Comparison of ENCODE assay signal across 1 cellular context in genomic region chr17:72338847-72339790, GRCh38.
TF ChIP-seq lines count a peak whose summit lies in the region.

No MANE protein-coding gene starts in this region.

TF ChIP-seq in HepG2, 621 proteins besides CTCF, POLR2A, EP300 and RAD21 (continued from another document and continues in another):
- TF ChIP-seq, protein P1, sequence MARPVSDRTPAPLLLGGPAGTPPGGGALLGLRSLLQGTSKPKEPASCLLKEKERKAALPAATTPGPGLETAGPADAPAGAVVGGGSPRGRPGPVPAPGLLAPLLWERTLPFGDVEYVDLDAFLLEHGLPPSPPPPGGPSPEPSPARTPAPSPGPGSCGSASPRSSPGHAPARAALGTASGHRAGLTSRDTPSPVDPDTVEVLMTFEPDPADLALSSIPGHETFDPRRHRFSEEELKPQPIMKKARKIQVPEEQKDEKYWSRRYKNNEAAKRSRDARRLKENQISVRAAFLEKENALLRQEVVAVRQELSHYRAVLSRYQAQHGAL (CRISPR knock-in tag; IDR thresholded peaks at IDR 0.05; ENCODE audit: not compliant biosample characterization), result no peak
- TF ChIP-seq ZNF331 (CRISPR knock-in tag; IDR thresholded peaks at IDR 0.05) (no peak; the same call in 1 of the 2 replicates), ZNF552 (CRISPR knock-in tag; IDR thresholded peaks at IDR 0.05; ENCODE audit: borderline replicate concordance) (no peak), GPN1 (CRISPR knock-in tag; IDR thresholded peaks at IDR 0.05; ENCODE audit: borderline replicate concordance) (no peak), ZNF639 (CRISPR knock-in tag; conservative IDR thresholded peaks at IDR 0.05) (no peak), MTF1 (CRISPR knock-in tag; IDR thresholded peaks at IDR 0.05) (no peak), ZFP1 (CRISPR knock-in tag; IDR thresholded peaks at IDR 0.05) (no peak; the same call in 1 of the 2 replicates), NR2F6 (IDR thresholded peaks at IDR 0.05) (peak; percentile 56), NR2F6 (CRISPR knock-in tag; IDR thresholded peaks at IDR 0.05) (no peak), FOXP4 (CRISPR knock-in tag; IDR thresholded peaks at IDR 0.05) (peak; percentile 81), ASH2L (IDR thresholded peaks at IDR 0.05; ENCODE audit: insufficient read length, low read depth, low read length) (peak; percentile 98), NR1H2 (CRISPR knock-in tag; IDR thresholded peaks at IDR 0.05; ENCODE audit: borderline replicate concordance, low read depth) (no peak), KDM4B (CRISPR knock-in tag; IDR thresholded peaks at IDR 0.05) (no peak), ZNF276 (CRISPR knock-in tag; IDR thresholded peaks at IDR 0.05; ENCODE audit: low read depth) (no peak; the same call in 1 of the 2 replicates), HMGXB3 (CRISPR knock-in tag; IDR thresholded peaks at IDR 0.05; ENCODE audit: borderline replicate concordance) (no peak), CHD4 (IDR thresholded peaks at IDR 0.05; ENCODE audit: borderline replicate concordance, low read length) (peak; percentile 78; the same call in 1 of the 2 replicates), TMF1 (CRISPR knock-in tag; IDR thresholded peaks at IDR 0.05; ENCODE audit: low read depth) (no peak), NRL (CRISPR knock-in tag; IDR thresholded peaks at IDR 0.05; ENCODE audit: borderline replicate concordance) (no peak), ZNF678 (CRISPR knock-in tag; IDR thresholded peaks at IDR 0.05) (no peak), HMG20B (CRISPR knock-in tag; conservative IDR thresholded peaks at IDR 0.05) (no peak), ZNF790 (CRISPR knock-in tag; IDR thresholded peaks at IDR 0.05; ENCODE audit: borderline replicate concordance) (no peak), ZNF83 (CRISPR knock-in tag; IDR thresholded peaks at IDR 0.05; ENCODE audit: borderline replicate concordance) (no peak), PCBP2 (optimal IDR thresholded peaks at IDR 0.05; ENCODE audit: low read depth, low read length, poor library complexity, severe bottlenecking) (peak; percentile 12), ZNF597 (CRISPR knock-in tag; IDR thresholded peaks at IDR 0.05) (no peak), ZNF780A (CRISPR knock-in tag; IDR thresholded peaks at IDR 0.05) (no peak), REL (CRISPR knock-in tag; conservative IDR thresholded peaks at IDR 0.05) (no peak), ZNF564 (CRISPR knock-in tag; IDR thresholded peaks at IDR 0.05) (no peak), ATM (IDR thresholded peaks at IDR 0.05; ENCODE audit: borderline replicate concordance) (no peak), RAD51 (IDR thresholded peaks at IDR 0.05; ENCODE audit: borderline replicate concordance) (no peak), ZNF761 (CRISPR knock-in tag; conservative IDR thresholded peaks at IDR 0.05) (no peak; the same call in 1 of the 2 replicates)
- TF ChIP-seq, protein P2, sequence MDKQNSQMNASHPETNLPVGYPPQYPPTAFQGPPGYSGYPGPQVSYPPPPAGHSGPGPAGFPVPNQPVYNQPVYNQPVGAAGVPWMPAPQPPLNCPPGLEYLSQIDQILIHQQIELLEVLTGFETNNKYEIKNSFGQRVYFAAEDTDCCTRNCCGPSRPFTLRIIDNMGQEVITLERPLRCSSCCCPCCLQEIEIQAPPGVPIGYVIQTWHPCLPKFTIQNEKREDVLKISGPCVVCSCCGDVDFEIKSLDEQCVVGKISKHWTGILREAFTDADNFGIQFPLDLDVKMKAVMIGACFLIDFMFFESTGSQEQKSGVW (CRISPR knock-in tag; IDR thresholded peaks at IDR 0.05; ENCODE audit: borderline replicate concordance), result no peak
- TF ChIP-seq, protein P3, sequence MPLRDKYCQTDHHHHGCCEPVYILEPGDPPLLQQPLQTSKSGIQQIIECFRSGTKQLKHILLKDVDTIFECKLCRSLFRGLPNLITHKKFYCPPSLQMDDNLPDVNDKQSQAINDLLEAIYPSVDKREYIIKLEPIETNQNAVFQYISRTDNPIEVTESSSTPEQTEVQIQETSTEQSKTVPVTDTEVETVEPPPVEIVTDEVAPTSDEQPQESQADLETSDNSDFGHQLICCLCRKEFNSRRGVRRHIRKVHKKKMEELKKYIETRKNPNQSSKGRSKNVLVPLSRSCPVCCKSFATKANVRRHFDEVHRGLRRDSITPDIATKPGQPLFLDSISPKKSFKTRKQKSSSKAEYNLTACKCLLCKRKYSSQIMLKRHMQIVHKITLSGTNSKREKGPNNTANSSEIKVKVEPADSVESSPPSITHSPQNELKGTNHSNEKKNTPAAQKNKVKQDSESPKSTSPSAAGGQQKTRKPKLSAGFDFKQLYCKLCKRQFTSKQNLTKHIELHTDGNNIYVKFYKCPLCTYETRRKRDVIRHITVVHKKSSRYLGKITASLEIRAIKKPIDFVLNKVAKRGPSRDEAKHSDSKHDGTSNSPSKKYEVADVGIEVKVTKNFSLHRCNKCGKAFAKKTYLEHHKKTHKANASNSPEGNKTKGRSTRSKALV (CRISPR knock-in tag; IDR thresholded peaks at IDR 0.05), result no peak
- TF ChIP-seq, protein P4, sequence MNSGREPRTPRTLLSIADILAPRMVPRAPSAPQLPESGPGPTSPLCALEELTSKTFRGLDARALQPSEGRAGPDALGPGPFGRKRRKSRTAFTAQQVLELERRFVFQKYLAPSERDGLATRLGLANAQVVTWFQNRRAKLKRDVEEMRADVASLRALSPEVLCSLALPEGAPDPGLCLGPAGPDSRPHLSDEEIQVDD (CRISPR knock-in tag; IDR thresholded peaks at IDR 0.05; ENCODE audit: borderline replicate concordance), result no peak
- TF ChIP-seq, protein P5, sequence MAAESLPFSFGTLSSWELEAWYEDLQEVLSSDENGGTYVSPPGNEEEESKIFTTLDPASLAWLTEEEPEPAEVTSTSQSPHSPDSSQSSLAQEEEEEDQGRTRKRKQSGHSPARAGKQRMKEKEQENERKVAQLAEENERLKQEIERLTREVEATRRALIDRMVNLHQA (CRISPR knock-in tag; IDR thresholded peaks at IDR 0.05), result no peak
- TF ChIP-seq, protein P6, sequence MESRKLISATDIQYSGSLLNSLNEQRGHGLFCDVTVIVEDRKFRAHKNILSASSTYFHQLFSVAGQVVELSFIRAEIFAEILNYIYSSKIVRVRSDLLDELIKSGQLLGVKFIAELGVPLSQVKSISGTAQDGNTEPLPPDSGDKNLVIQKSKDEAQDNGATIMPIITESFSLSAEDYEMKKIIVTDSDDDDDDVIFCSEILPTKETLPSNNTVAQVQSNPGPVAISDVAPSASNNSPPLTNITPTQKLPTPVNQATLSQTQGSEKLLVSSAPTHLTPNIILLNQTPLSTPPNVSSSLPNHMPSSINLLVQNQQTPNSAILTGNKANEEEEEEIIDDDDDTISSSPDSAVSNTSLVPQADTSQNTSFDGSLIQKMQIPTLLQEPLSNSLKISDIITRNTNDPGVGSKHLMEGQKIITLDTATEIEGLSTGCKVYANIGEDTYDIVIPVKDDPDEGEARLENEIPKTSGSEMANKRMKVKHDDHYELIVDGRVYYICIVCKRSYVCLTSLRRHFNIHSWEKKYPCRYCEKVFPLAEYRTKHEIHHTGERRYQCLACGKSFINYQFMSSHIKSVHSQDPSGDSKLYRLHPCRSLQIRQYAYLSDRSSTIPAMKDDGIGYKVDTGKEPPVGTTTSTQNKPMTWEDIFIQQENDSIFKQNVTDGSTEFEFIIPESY (CRISPR knock-in tag; IDR thresholded peaks at IDR 0.05), result no peak
- TF ChIP-seq, protein P7, sequence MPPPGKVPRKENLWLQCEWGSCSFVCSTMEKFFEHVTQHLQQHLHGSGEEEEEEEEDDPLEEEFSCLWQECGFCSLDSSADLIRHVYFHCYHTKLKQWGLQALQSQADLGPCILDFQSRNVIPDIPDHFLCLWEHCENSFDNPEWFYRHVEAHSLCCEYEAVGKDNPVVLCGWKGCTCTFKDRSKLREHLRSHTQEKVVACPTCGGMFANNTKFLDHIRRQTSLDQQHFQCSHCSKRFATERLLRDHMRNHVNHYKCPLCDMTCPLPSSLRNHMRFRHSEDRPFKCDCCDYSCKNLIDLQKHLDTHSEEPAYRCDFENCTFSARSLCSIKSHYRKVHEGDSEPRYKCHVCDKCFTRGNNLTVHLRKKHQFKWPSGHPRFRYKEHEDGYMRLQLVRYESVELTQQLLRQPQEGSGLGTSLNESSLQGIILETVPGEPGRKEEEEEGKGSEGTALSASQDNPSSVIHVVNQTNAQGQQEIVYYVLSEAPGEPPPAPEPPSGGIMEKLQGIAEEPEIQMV (CRISPR knock-in tag; IDR thresholded peaks at IDR 0.05; ENCODE audit: low read depth), result no peak
